In the genomic region with DNA sequence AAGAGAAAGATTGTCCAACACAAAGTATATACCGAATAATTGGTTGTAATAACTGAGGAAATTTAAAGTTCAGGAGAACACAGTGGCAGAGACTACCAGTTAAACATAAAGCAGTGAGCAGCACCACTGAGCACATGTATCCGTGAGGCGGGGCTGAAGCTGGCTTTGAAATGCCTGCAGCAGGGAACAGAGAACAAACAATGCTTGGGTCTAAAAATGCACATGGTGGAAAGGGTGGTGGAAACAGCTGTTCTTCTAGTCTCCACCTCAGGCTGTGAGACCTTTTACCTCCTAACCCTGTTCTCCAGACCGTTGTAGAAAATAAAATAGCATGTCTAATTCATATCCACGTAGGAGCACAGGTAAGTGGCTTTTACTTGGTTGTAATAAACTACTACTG, we compare ENCODE assay signal across 1 cellular context.
TF ChIP-seq lines count a peak whose summit lies in the region.

No MANE protein-coding gene starts in this region.

TF ChIP-seq in GM23338, 12 proteins besides CTCF, POLR2A, EP300 and RAD21 (continued from another document):
- TF ChIP-seq, protein P1, sequence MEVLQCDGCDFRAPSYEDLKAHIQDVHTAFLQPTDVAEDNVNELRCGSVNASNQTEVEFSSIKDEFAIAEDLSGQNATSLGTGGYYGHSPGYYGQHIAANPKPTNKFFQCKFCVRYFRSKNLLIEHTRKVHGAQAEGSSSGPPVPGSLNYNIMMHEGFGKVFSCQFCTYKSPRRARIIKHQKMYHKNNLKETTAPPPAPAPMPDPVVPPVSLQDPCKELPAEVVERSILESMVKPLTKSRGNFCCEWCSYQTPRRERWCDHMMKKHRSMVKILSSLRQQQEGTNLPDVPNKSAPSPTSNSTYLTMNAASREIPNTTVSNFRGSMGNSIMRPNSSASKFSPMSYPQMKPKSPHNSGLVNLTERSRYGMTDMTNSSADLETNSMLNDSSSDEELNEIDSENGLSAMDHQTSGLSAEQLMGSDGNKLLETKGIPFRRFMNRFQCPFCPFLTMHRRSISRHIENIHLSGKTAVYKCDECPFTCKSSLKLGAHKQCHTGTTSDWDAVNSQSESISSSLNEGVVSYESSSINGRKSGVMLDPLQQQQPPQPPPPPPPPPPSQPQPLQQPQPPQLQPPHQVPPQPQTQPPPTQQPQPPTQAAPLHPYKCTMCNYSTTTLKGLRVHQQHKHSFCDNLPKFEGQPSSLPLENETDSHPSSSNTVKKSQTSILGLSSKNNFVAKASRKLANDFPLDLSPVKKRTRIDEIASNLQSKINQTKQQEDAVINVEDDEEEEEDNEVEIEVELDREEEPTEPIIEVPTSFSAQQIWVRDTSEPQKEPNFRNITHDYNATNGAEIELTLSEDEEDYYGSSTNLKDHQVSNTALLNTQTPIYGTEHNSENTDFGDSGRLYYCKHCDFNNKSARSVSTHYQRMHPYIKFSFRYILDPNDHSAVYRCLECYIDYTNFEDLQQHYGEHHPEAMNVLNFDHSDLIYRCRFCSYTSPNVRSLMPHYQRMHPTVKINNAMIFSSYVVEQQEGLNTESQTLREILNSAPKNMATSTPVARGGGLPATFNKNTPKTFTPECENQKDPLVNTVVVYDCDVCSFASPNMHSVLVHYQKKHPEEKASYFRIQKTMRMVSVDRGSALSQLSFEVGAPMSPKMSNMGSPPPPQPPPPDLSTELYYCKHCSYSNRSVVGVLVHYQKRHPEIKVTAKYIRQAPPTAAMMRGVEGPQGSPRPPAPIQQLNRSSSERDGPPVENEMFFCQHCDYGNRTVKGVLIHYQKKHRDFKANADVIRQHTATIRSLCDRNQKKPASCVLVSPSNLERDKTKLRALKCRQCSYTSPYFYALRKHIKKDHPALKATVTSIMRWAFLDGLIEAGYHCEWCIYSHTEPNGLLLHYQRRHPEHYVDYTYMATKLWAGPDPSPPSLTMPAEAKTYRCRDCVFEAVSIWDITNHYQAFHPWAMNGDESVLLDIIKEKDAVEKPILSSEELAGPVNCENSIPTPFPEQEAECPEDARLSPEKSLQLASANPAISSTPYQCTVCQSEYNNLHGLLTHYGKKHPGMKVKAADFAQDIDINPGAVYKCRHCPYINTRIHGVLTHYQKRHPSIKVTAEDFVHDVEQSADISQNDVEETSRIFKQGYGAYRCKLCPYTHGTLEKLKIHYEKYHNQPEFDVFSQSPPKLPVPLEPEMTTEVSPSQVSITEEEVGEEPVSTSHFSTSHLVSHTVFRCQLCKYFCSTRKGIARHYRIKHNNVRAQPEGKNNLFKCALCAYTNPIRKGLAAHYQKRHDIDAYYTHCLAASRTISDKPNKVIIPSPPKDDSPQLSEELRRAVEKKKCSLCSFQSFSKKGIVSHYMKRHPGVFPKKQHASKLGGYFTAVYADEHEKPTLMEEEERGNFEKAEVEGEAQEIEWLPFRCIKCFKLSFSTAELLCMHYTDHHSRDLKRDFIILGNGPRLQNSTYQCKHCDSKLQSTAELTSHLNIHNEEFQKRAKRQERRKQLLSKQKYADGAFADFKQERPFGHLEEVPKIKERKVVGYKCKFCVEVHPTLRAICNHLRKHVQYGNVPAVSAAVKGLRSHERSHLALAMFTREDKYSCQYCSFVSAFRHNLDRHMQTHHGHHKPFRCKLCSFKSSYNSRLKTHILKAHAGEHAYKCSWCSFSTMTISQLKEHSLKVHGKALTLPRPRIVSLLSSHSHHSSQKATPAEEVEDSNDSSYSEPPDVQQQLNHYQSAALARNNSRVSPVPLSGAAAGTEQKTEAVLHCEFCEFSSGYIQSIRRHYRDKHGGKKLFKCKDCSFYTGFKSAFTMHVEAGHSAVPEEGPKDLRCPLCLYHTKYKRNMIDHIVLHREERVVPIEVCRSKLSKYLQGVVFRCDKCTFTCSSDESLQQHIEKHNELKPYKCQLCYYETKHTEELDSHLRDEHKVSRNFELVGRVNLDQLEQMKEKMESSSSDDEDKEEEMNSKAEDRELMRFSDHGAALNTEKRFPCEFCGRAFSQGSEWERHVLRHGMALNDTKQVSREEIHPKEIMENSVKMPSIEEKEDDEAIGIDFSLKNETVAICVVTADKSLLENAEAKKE (CRISPR knock-in tag; IDR thresholded peaks at IDR 0.05), result no peak
- TF ChIP-seq EZH2phosphoT487 (IDR thresholded peaks at IDR 0.05; ENCODE audit: unreplicated experiment) (no peak), STAT1 (IDR thresholded peaks at IDR 0.05; ENCODE audit: unreplicated experiment) (no peak), JUNB (IDR thresholded peaks at IDR 0.05; ENCODE audit: unreplicated experiment) (no peak), POLR2AphosphoS5 (IDR thresholded peaks at IDR 0.05; ENCODE audit: low read depth) (no peak), ZNF331 (CRISPR knock-in tag; IDR thresholded peaks at IDR 0.05; ENCODE audit: low read depth) (no peak), NANOG (IDR thresholded peaks at IDR 0.05; ENCODE audit: borderline replicate concordance) (no peak)
- TF ChIP-seq, protein P2, sequence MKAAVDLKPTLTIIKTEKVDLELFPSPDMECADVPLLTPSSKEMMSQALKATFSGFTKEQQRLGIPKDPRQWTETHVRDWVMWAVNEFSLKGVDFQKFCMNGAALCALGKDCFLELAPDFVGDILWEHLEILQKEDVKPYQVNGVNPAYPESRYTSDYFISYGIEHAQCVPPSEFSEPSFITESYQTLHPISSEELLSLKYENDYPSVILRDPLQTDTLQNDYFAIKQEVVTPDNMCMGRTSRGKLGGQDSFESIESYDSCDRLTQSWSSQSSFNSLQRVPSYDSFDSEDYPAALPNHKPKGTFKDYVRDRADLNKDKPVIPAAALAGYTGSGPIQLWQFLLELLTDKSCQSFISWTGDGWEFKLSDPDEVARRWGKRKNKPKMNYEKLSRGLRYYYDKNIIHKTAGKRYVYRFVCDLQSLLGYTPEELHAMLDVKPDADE (IDR thresholded peaks at IDR 0.05), result no peak
